In the genomic region with DNA sequence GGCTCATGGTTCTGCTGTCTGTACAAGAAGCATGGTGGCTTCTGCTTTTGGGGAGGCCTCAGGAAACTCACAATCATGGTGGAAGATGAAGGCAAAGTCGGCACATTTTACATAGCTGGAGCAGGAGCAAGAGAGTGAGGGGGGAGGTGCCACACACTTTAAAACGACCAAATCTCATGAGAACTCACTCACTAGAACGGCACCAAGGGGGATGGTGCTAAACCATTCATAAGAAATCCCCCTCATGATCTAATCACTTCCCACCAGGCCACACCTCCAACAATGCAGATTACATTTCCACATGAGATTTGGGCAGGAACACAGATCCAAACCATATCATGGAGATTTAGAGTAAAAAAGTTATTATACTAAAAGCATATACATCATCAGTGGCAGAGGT, we compare ENCODE assay signal across 11 cellular contexts. TPM values are rescaled to one million over a fixed set of nuclear protein-coding genes. Genes with fewer than 3 reads are reported as not detected.
DNase-seq lines count a peak whose midpoint lies in the region; ATAC-seq, FAIRE-seq and TF ChIP-seq lines count a peak whose summit lies in the region.
"Had no signal": no experiment of that assay in that cellular context is flagged by ENCODE, and none has a peak within 500 bp of the region (broad histone marks: within the 10 kb centered on the region; RNA-seq: fewer than 3 reads in every experiment).

No MANE protein-coding gene starts in this region.

- peak; percentile 34 for ATAC-seq in GM19025 (IDR thresholded peaks at IDR 0.05; ENCODE audit: low read depth, unreplicated experiment)
- ATAC-seq in GM23338 = no peak
- peak; percentile 28 for ATAC-seq in HG03571 (IDR thresholded peaks at IDR 0.05; ENCODE audit: unreplicated experiment)

- H2AFZ ChIP-seq in GM23338 = peak overlapping the region; percentile 15
- H2AFZ ChIP-seq in endothelial cell of umbilical vein (ENCODE audit: low read depth, low read length) = peak overlapping the region; percentile 15

- H3K27me3 ChIP-seq in GM23338 (ENCODE audit: insufficient read depth) (no peaks in the 10 kb centered on the region), endothelial cell of umbilical vein (ENCODE audit: control insufficient read depth in 2 of 2, insufficient read depth in 2 of 2, low read length in 2 of 2) (peaks cover 0 to 2% of the 10 kb centered on the region in 2 experiments)

- H3K4me2 ChIP-seq in GM23338 (no peak overlapping the region), endothelial cell of umbilical vein (ENCODE audit: insufficient read depth, low read length) (no peak overlapping the region)

- H3K27ac ChIP-seq in GM23338 (ENCODE audit: low read depth) (no peak overlapping the region), endothelial cell of umbilical vein (ENCODE audit: insufficient read depth, low read depth, low read length) (no peak overlapping the region)
- H3K27ac ChIP-seq: SJSA1 had no signal

- BruUV-seq in endothelial cell of umbilical vein (replicated peaks; lab: Mats Ljungman, UMichigan) = no TSS peak

- TF ChIP-seq CTCF in GM23338 (conservative IDR thresholded peaks at IDR 0.05; ENCODE audit: low read depth in 2 of 2) = no peak
- TF ChIP-seq CTCF in endothelial cell of umbilical vein (IDR thresholded peaks at IDR 0.05; ENCODE audit: extremely low read depth in 1 of 2, insufficient read depth in 1 of 2, low read depth in 1 of 2, low read length in 2 of 2) = no peak

- H3K4me3 Mint-ChIP-seq in GM23338 = no peak overlapping the region

- intact Hi-C loops in endothelial cell of umbilical vein (cut with micrococcal nuclease) = no loop called here

- no peaks in the 10 kb centered on the region for H3K36me3 Mint-ChIP-seq in GM23338 (ENCODE audit: low read depth)

- TF ChIP-seq POLR2A in endothelial cell of umbilical vein (IDR thresholded peaks at IDR 0.05; ENCODE audit: low read depth, low read length) = no peak

- no peak overlapping the region for H3K4me3 ChIP-seq in GM23338
- no peak overlapping the region for H3K4me3 ChIP-seq in endothelial cell of umbilical vein (replicated peaks in 1 of 3; ENCODE audit: insufficient read depth in 1 of 3, low read depth in 1 of 3, low read length in 3 of 3)
- H3K4me3 ChIP-seq: SJSA1 had no signal

- no peak for FAIRE-seq in endothelial cell of umbilical vein (lab: Jason Lieb, UNC)
- FAIRE-seq: endometrium, G401.6 had no signal

- DNase-seq in GM23338 (ENCODE audit: low spot score) = no peak
- DNase-seq in endothelial cell of umbilical vein (ENCODE audit: low read depth, low spot score) = no peak
- DNase-seq in NCI-H82 (lab: John Stamatoyannopoulos, UW) = no peak
- no peak for DNase-seq in NCI-H2196 treated with DMSO at 0.1 percent for 48 hours (lab: John Stamatoyannopoulos, UW; ENCODE audit: unreplicated experiment)
- no peak for DNase-seq in 8988T
- DNase-seq: NCI-H1930 had no signal

- H3K9me3 ChIP-seq in endothelial cell of umbilical vein (replicated peaks; ENCODE audit: control insufficient read depth, insufficient read depth, low read length) = no peaks in the 10 kb centered on the region
- H3K9me3 ChIP-seq: SJSA1 had no signal

- H3K4me1 ChIP-seq in GM23338 (ENCODE audit: insufficient read depth) (0 out of 2 replicates have a peak, but pooled peaks cover 8% of the 10 kb centered on the region), endothelial cell of umbilical vein (ENCODE audit: control insufficient read depth, extremely low read depth, insufficient read depth, low read length) (peaks cover 7% of the 10 kb centered on the region)

- no peak overlapping the region for H3K27ac Mint-ChIP-seq in GM23338

- peaks cover 8% of the 10 kb centered on the region for H3K4me1 Mint-ChIP-seq in GM23338

- peaks cover 7% of the 10 kb centered on the region; the same call in 1 of the 2 replicates for H3K9me2 ChIP-seq in GM23338 (ENCODE audit: insufficient read depth)

- H3K9me1 ChIP-seq in endothelial cell of umbilical vein (replicated peaks; ENCODE audit: control insufficient read depth, extremely low read depth, insufficient read depth, low read length) = no peaks in the 10 kb centered on the region

- no peaks in the 10 kb centered on the region for H3F3A ChIP-seq in GM23338 (replicated peaks; ENCODE audit: low read depth)

- no peaks in the 10 kb centered on the region for H3K9me3 Mint-ChIP-seq in GM23338

- H4K20me1 ChIP-seq in GM23338 (replicated peaks; ENCODE audit: insufficient read depth) (no peaks in the 10 kb centered on the region), endothelial cell of umbilical vein (replicated peaks; ENCODE audit: control insufficient read depth, extremely low read depth, insufficient read depth, low read length) (no peaks in the 10 kb centered on the region)

- H3K79me2 ChIP-seq in GM23338 (replicated peaks; ENCODE audit: insufficient read depth) (no peaks in the 10 kb centered on the region), endothelial cell of umbilical vein (ENCODE audit: control insufficient read depth, insufficient read depth, low read length) (no peaks in the 10 kb centered on the region)

- POLR2A ChIA-PET in endothelial cell of umbilical vein (lab: Charles Lee) = no interaction called here

- dilution Hi-C loops in endothelial cell of umbilical vein (cut with MboI; ENCODE audit: extremely low pct_ligation_motif_present, low sequenced_read_pairs) = no loop called here

- H3K36me3 ChIP-seq in GM23338 (ENCODE audit: insufficient read depth) = no peaks in the 10 kb centered on the region
- H3K36me3 ChIP-seq in endothelial cell of umbilical vein (ENCODE audit: control insufficient read depth in 2 of 2, extremely low read depth in 1 of 2, insufficient read depth in 2 of 2, low read length in 2 of 2) = no peaks in the 10 kb centered on the region
- H3K36me3 ChIP-seq: SJSA1 had no signal

- no peak overlapping the region for H3K9ac ChIP-seq in endothelial cell of umbilical vein (replicated peaks; ENCODE audit: extremely low read depth, insufficient read depth, low read length)

- CTCF ChIA-PET in endothelial cell of umbilical vein (lab: Charles Lee) = interaction anchor here (1.4 kb wide), 1 partner anchor 76 kb away, joined by 5 read pairs; no protein-coding TSS in a partner anchor

- peaks cover under 1% of the 10 kb centered on the region for H3K27me3 Mint-ChIP-seq in GM23338 (ENCODE audit: insufficient read depth, low read depth, poor library complexity)

TF ChIP-seq in GM23338, 12 proteins besides CTCF, POLR2A, EP300 and RAD21 (continues in another document):
- TF ChIP-seq EZH2phosphoT487 (IDR thresholded peaks at IDR 0.05; ENCODE audit: unreplicated experiment) (no peak), ETS1 (IDR thresholded peaks at IDR 0.05) (no peak), ZNF331 (CRISPR knock-in tag; IDR thresholded peaks at IDR 0.05; ENCODE audit: low read depth) (no peak)

TF ChIP-seq in endothelial cell of umbilical vein, 7 proteins besides CTCF, POLR2A, EP300 and RAD21:
- TF ChIP-seq MYC (IDR thresholded peaks at IDR 0.05; ENCODE audit: low read depth, low read length) (no peak), JUN (IDR thresholded peaks at IDR 0.05; ENCODE audit: borderline replicate concordance, insufficient read depth, insufficient read length, low read depth) (no peak), FOS (IDR thresholded peaks at IDR 0.05; ENCODE audit: borderline replicate concordance, insufficient read depth, low read length) (no peak), GATA2 (IDR thresholded peaks at IDR 0.05; ENCODE audit: insufficient read depth, insufficient read length, low read depth, low read length) (no peak), POLR2AphosphoS5 (IDR thresholded peaks at IDR 0.05; ENCODE audit: insufficient read depth, low read depth, low read length) (no peak), EZH2 (IDR thresholded peaks at IDR 0.05; ENCODE audit: borderline replicate concordance, low read depth, low read length, severe bottlenecking) (no peak), MAX (IDR thresholded peaks at IDR 0.05; ENCODE audit: insufficient read depth, insufficient read length) (no peak)

RNA-seq across cellular contexts. Expression of gene LEMD3, which starts 13.6 kb away (rescaled TPM):
- total RNA-seq in GM23338 (2014; rRNA removed; shearing (Covaris generic)) = 38.3 and 56.7 TPM in 2 replicates
- 12.6 and 15.4 TPM in 2 replicates for polyA plus RNA-seq in GM23338 (2016; fragmentation: Nextera tagmentation; extraction: Ambion mirVana)
- total RNA-seq in endothelial cell of umbilical vein = 24.2 and 29.0 TPM in 2 replicates
- polyA plus RNA-seq in endothelial cell of umbilical vein = 4.6 and 7.4 TPM in 2 replicates
- 4.3 and 4.5 TPM in 2 replicates for polyA plus RNA-seq in endothelial cell of umbilical vein (2011; cell fraction: cytosol; rRNA removed)
- polyA plus RNA-seq in endothelial cell of umbilical vein (2011; cell fraction: nucleus; rRNA removed) = 17.6 and 25.7 TPM in 2 replicates
- polyA plus RNA-seq in endothelial cell of umbilical vein (2012) = 14.8 and 15.0 TPM in 2 replicates
- polyA minus RNA-seq in endothelial cell of umbilical vein = 10.3 and 11.4 TPM in 2 replicates
- 16.3 TPM for polyA minus RNA-seq in endothelial cell of umbilical vein (2011; cell fraction: cytosol; rRNA and poly(A)+ RNA removed)
- polyA minus RNA-seq in endothelial cell of umbilical vein (2011; cell fraction: nucleus; rRNA and poly(A)+ RNA removed) = 24.8 and 27.4 TPM in 2 replicates

RNA-seq across cellular contexts. Expression of gene WIF1, which starts 34.7 kb away (rescaled TPM):
- total RNA-seq in GM23338 (2014; rRNA removed; shearing (Covaris generic)) = 3.1 and 4.1 TPM in 2 replicates
- 4.2 and 4.9 TPM in 2 replicates for polyA plus RNA-seq in GM23338 (2016; fragmentation: Nextera tagmentation; extraction: Ambion mirVana)
- total RNA-seq in endothelial cell of umbilical vein = not detected in 2 replicates
- polyA plus RNA-seq in endothelial cell of umbilical vein = not detected in 2 replicates
- 0.03 TPM in 1 of 2 replicates, not detected in the other for polyA plus RNA-seq in endothelial cell of umbilical vein (2011; cell fraction: cytosol; rRNA removed)
- not detected in 2 replicates for polyA plus RNA-seq in endothelial cell of umbilical vein (2011; cell fraction: nucleus; rRNA removed)
- not detected in 2 replicates for polyA plus RNA-seq in endothelial cell of umbilical vein (2012)
- not detected in 2 replicates for polyA minus RNA-seq in endothelial cell of umbilical vein
- polyA minus RNA-seq in endothelial cell of umbilical vein (2011; cell fraction: cytosol; rRNA and poly(A)+ RNA removed) = not detected
- not detected in 2 replicates for polyA minus RNA-seq in endothelial cell of umbilical vein (2011; cell fraction: nucleus; rRNA and poly(A)+ RNA removed)
- total RNA-seq: SJSA1 had no signal
